ENCODE assay signal across 17 cellular contexts in genomic region chr12:53355121-53355520, GRCh38. TPM values are rescaled to one million over a fixed set of nuclear protein-coding genes. Genes with fewer than 3 reads are reported as not detected.
DNase-seq lines count a peak whose midpoint lies in the region; ATAC-seq, FAIRE-seq and TF ChIP-seq lines count a peak whose summit lies in the region.
"Had no signal": no experiment of that assay in that cellular context is flagged by ENCODE, and none has a peak within 500 bp of the region (broad histone marks: within the 10 kb centered on the region; RNA-seq: fewer than 3 reads in every experiment).

No MANE protein-coding gene starts in this region.

- H4K8ac ChIP-seq in H1 (ENCODE audit: extremely low read depth, insufficient read depth, low read length): no peak overlapping the region

- TF ChIP-seq POLR2A in HCT116 (IDR thresholded peaks at IDR 0.05; ENCODE audit: borderline replicate concordance, extremely low read depth, insufficient read depth, insufficient read length) (no peak), H1 (IDR thresholded peaks at IDR 0.05; ENCODE audit: control extremely low read depth in 1 of 2, low read depth in 2 of 2, low read length in 2 of 2) (no peak)

- H3K79me1 ChIP-seq in H1 (ENCODE audit: low read depth, low read length): no peaks in the 10 kb centered on the region

- H4K20me1 ChIP-seq in HCT116 (ENCODE audit: insufficient read depth): no peaks in the 10 kb centered on the region
- H4K20me1 ChIP-seq in H1 (replicated peaks in 1 of 2; ENCODE audit: control insufficient read depth in 1 of 2, insufficient read depth in 2 of 2, low read length in 2 of 2): no peaks in the 10 kb centered on the region

- no peaks in the 10 kb centered on the region for H3K36me3 ChIP-seq in HCT116 (ENCODE audit: control insufficient read depth in 1 of 2, insufficient read depth in 2 of 2, low read length in 2 of 2)
- no peaks in the 10 kb centered on the region for H3K36me3 ChIP-seq in H1 (ENCODE audit: control insufficient read depth in 2 of 4, insufficient read depth in 4 of 4, low read length in 3 of 4)
- H3K36me3 ChIP-seq: HAP-1 had no signal

- H3K4ac ChIP-seq in H1 (replicated peaks; ENCODE audit: insufficient read length, low read depth, low read length): no peak overlapping the region

- H3K4me2 ChIP-seq in HCT116 (ENCODE audit: low read length): 0 out of 2 replicates have a peak overlapping the region, but pooled peaks have one; percentile 44
- no peak overlapping the region for H3K4me2 ChIP-seq in H1 (ENCODE audit: insufficient read depth in 1 of 2, low read depth in 2 of 2, low read length in 2 of 2)

- H3K14ac ChIP-seq in H1 (ENCODE audit: insufficient read length): no peak overlapping the region

- H3K9me3 ChIP-seq in HCT116 (ENCODE audit: control insufficient read depth in 1 of 2, insufficient read depth in 1 of 2, low read depth in 1 of 2, low read length in 2 of 2) (no peaks in the 10 kb centered on the region), H1 (ENCODE audit: insufficient read depth in 2 of 2, low read depth in 1 of 2, low read length in 1 of 2) (no peaks in the 10 kb centered on the region)

- BruUV-seq in HCT116 (replicated peaks; lab: Mats Ljungman, UMichigan): no TSS peak

- H3K18ac ChIP-seq in H1 (ENCODE audit: extremely low read depth, low read length): no peak overlapping the region

- WGBS in H1 (ENCODE audit: extremely low coverage in 1 of 2, insufficient coverage in 1 of 2, insufficient read length in 1 of 2, insufficient replicate concordance in 2 of 2, low coverage in 1 of 2, low lambda C conversion rate in 2 of 2, missing lambda C conversion rate in 1 of 2), 2 experiments: 91% methylated on average over 3 of the region's 3 CpGs; no CpG with 5 or more reads in 1 of the 2 experiments

- no peaks in the 10 kb centered on the region for H3K27me3 ChIP-seq in HCT116 (ENCODE audit: insufficient read depth, low read length)
- no peaks in the 10 kb centered on the region for H3K27me3 ChIP-seq in H1 (replicated peaks in 1 of 4; ENCODE audit: control insufficient read depth in 3 of 4, extremely low read depth in 1 of 4, insufficient read depth in 3 of 4, low read length in 3 of 4)

- no peak overlapping the region for H4K5ac ChIP-seq in H1 (ENCODE audit: insufficient read length, low read depth, low read length)

- H2AFZ ChIP-seq in HCT116 (ENCODE audit: low read depth, low read length, poor library complexity, severe bottlenecking) (peak overlapping the region; percentile 85), H1 (ENCODE audit: low read length) (no peak overlapping the region)

- H3K9ac ChIP-seq in HCT116 (ENCODE audit: low read length) (0 out of 2 replicates have a peak overlapping the region, but pooled peaks have one; percentile 17), H1 (replicated peaks in 1 of 4; ENCODE audit: extremely low read depth in 1 of 4, low read depth in 3 of 4, low read length in 3 of 4) (no peak overlapping the region)

- intact Hi-C loops in HCT116 (cut with micrococcal nuclease): no loop called here

- H2AK5ac ChIP-seq in H1 (ENCODE audit: low read depth, low read length): no peak overlapping the region

- peaks cover 11 to 31% of the 10 kb centered on the region in 2 experiments; a peak in 3 of 4 replicates for H3K4me1 ChIP-seq in HCT116 (ENCODE audit: control insufficient read depth in 1 of 2, insufficient read depth in 2 of 2, low read length in 2 of 2)
- H3K4me1 ChIP-seq in H1 (replicated peaks in 1 of 4; ENCODE audit: control insufficient read depth in 3 of 4, insufficient read depth in 4 of 4, low read length in 3 of 4): no peaks in the 10 kb centered on the region

- H3K27ac ChIP-seq in HCT116 (ENCODE audit: low read depth, low read length) (no peak overlapping the region), H1 (ENCODE audit: low read depth, low read length) (no peak overlapping the region)

- no peaks in the 10 kb centered on the region for H3K9me2 ChIP-seq in HCT116 (ENCODE audit: insufficient read depth)

- no peak overlapping the region for H2BK12ac ChIP-seq in H1 (ENCODE audit: low read depth, low read length)

- FAIRE-seq in H1 (lab: Jason Lieb, UNC): no peak
- FAIRE-seq: A204.1, G401.6 had no signal

- no peak for ATAC-seq in HCT116
- ATAC-seq: SK-N-SH treated with all-trans-retinoic acid at 6 μM for 48 hours had no signal

- 0 out of 2 replicates have a peak overlapping the region, but pooled peaks have one; percentile 61 for H2BK15ac ChIP-seq in H1 (ENCODE audit: low read length)

- TF ChIP-seq EP300 in H1 (IDR thresholded peaks at IDR 0.05; ENCODE audit: borderline replicate concordance in 1 of 2, low read depth in 2 of 2, low read length in 2 of 2): no peak

- H3K4me3 ChIP-seq in HCT116 (replicated peaks in 1 of 2; ENCODE audit: low read depth in 1 of 2, low read length in 2 of 2) (no peak overlapping the region), H1 (ENCODE audit: extremely low read depth in 1 of 4, insufficient read depth in 2 of 4, low read depth in 3 of 4, low read length in 4 of 4) (no peak overlapping the region)
- H3K4me3 ChIP-seq: HAP-1 had no signal

- CTCF ChIA-PET in HCT116 (lab: Charles Lee) (interaction anchor here (1.3 to 3.0 kb wide), 4 partner anchors 10 to 66 kb away, joined by 4 to 14 read pairs (median 7); partner anchors contain the start of gene AAAS), H1 (lab: Charles Lee; ENCODE audit: partially characterized antibody) (interaction anchor here (0.9 to 21.3 kb wide), 8 partner anchors 26 to 92 kb away, joined by 3 to 381 read pairs (median 8); partner anchors contain the start of genes AAAS, AMHR2 and SP7)

- no peaks in the 10 kb centered on the region for H3K23me2 ChIP-seq in H1 (ENCODE audit: low read depth, low read length)

- no peak for TF ChIP-seq CTCF in HCT116 (IDR thresholded peaks at IDR 0.05 in 2 of 3, conservative IDR thresholded peaks at IDR 0.05 in 1 of 3; ENCODE audit: borderline replicate concordance in 1 of 3, insufficient read depth in 1 of 3, low read depth in 2 of 3, low read length in 2 of 3)
- no peak for TF ChIP-seq CTCF in H1 (IDR thresholded peaks at IDR 0.05; ENCODE audit: control extremely low read depth in 1 of 3, insufficient read depth in 1 of 3, low read depth in 1 of 3, low read length in 3 of 3)

- H3K56ac ChIP-seq in H1 (replicated peaks; ENCODE audit: insufficient read length, low read depth, low read length): no peak overlapping the region

- H3K79me2 ChIP-seq in HCT116 (ENCODE audit: insufficient read depth, low read length) (no peaks in the 10 kb centered on the region), H1 (ENCODE audit: control insufficient read depth in 1 of 2, insufficient read depth in 2 of 2, low read length in 2 of 2) (no peaks in the 10 kb centered on the region)

- H3K23ac ChIP-seq in H1 (ENCODE audit: insufficient read length): no peak overlapping the region

- H2BK20ac ChIP-seq in H1 (ENCODE audit: low read length): no peak overlapping the region

- no peak for TF ChIP-seq RAD21 in HCT116 (IDR thresholded peaks at IDR 0.05; ENCODE audit: low read depth)
- no peak for TF ChIP-seq RAD21 in H1 (IDR thresholded peaks at IDR 0.05 in 1 of 2, conservative IDR thresholded peaks at IDR 0.05 in 1 of 2; ENCODE audit: low read depth in 2 of 2, low read length in 2 of 2)

- H4K91ac ChIP-seq in H1 (replicated peaks; ENCODE audit: insufficient read length, low read length): no peak overlapping the region

- H2BK5ac ChIP-seq in H1 (ENCODE audit: low read depth, low read length): no peak overlapping the region

- no peak for DNase-seq in HCT116 (ENCODE audit: low read depth, low spot score)
- DNase-seq in H1 (ENCODE audit: low read depth in 1 of 2, low spot score in 2 of 2): no peak
- DNase-seq in NK-92 treated with Interleukin-12 subunit alpha and Interleukin-12 subunit beta, amount 100 ng/mL, for 24 hours (lab: John Stamatoyannopoulos, UW): no peak
- DNase-seq in NCI-H128 (lab: John Stamatoyannopoulos, UW; ENCODE audit: unreplicated experiment): no peak
- DNase-seq: C1 segment of cervical spinal cord, DND-41, KBM-7, NCI-H1436, NCI-H2029, NCI-H2171, NCI-H446, NCI-H69, SHP77 treated with DMSO at 0.1 percent for 48 hours had no signal

- no peak overlapping the region for H2BK120ac ChIP-seq in H1 (replicated peaks; ENCODE audit: low read depth, low read length)

- RAD21 ChIA-PET in HCT116 (lab: Charles Lee; ENCODE audit: low non-redundant PET in 1 of 2, low total read pairs in 2 of 2, uncharacterized antibody in 2 of 2, unreplicated experiment in 2 of 2): no interaction called here

- POLR2A ChIA-PET in HCT116 (lab: Charles Lee): interaction anchor here (1.0 to 1.6 kb wide), 3 partner anchors 25 to 66 kb away, joined by 3 to 6 read pairs (median 3); partner anchors contain the start of gene SP1
- POLR2A ChIA-PET in H1 (lab: Charles Lee; ENCODE audit: partially characterized antibody): interaction anchor here (1.3 to 2.3 kb wide), 3 partner anchors 10 to 24 kb away, joined by 3 to 8 read pairs (median 3); partner anchors contain the start of gene SP1

RNA-seq across cellular contexts. Expression of gene SP7, which starts 19.0 kb away (rescaled TPM):
- total RNA-seq in HCT116 (2021; ENCODE audit: unreplicated experiment): not detected
- polyA plus RNA-seq in HCT116 (2012): 0.02 and 0.04 TPM in 2 replicates
- total RNA-seq in H1 (2021; fragmentation: NEBNext Ultra II Directional; extraction: Animal tissue kit (Norgen Biotek cat#: 25700)): 0.13 TPM in 1 of 2 replicates, not detected in the other
- 0.12 and 0.27 TPM in 2 replicates for polyA plus RNA-seq in H1 (2011; rRNA removed)
- polyA plus RNA-seq in H1 (2011; cell fraction: cytosol; rRNA removed): 0.09 TPM
- polyA plus RNA-seq in H1 (2011; cell fraction: nucleus; rRNA removed): 0.26 TPM
- polyA plus RNA-seq in H1 (2012, experiment 1 of 2): 0.09 to 0.19 TPM in 2 of 4 replicates, not detected in the others
- polyA plus RNA-seq in H1 (2012, experiment 2 of 2): 0.05 TPM
- polyA plus RNA-seq in H1 (2013, experiment 1 of 2): 0.06 TPM
- 0.07 TPM for polyA plus RNA-seq in H1 (2013, experiment 2 of 2)
- 0.07 TPM in 1 of 2 replicates, not detected in the other for polyA minus RNA-seq in H1 (2011; rRNA and poly(A)+ RNA removed)
- not detected for polyA minus RNA-seq in H1 (2011; cell fraction: cytosol; rRNA and poly(A)+ RNA removed)
- polyA minus RNA-seq in H1 (2011; cell fraction: nucleus; rRNA and poly(A)+ RNA removed): not detected

RNA-seq across cellular contexts. Expression of gene SP1, which starts 24.9 kb away (rescaled TPM):
- total RNA-seq in HCT116 (2021; ENCODE audit: unreplicated experiment): 96.8 TPM
- 46.2 and 50.1 TPM in 2 replicates for polyA plus RNA-seq in HCT116 (2012)
- 75.2 and 79.1 TPM in 2 replicates for total RNA-seq in H1 (2021; fragmentation: NEBNext Ultra II Directional; extraction: Animal tissue kit (Norgen Biotek cat#: 25700))
- polyA plus RNA-seq in H1 (2011; rRNA removed): 46.4 and 50.7 TPM in 2 replicates
- 46.5 TPM for polyA plus RNA-seq in H1 (2011; cell fraction: cytosol; rRNA removed)
- polyA plus RNA-seq in H1 (2011; cell fraction: nucleus; rRNA removed): 57.0 TPM
- polyA plus RNA-seq in H1 (2012, experiment 1 of 2): 31.5 to 43.2 TPM (median 36.7 TPM) in 4 replicates
- polyA plus RNA-seq in H1 (2012, experiment 2 of 2): 3.7 TPM
- polyA plus RNA-seq in H1 (2013, experiment 1 of 2): 28.2 TPM
- 26.0 TPM for polyA plus RNA-seq in H1 (2013, experiment 2 of 2)
- 305 and 315 TPM in 2 replicates for polyA minus RNA-seq in H1 (2011; rRNA and poly(A)+ RNA removed)
- 74.6 TPM for polyA minus RNA-seq in H1 (2011; cell fraction: cytosol; rRNA and poly(A)+ RNA removed)
- polyA minus RNA-seq in H1 (2011; cell fraction: nucleus; rRNA and poly(A)+ RNA removed): 82.8 TPM

RNA-seq across cellular contexts. Expression of gene AAAS, which starts 33.7 kb away (rescaled TPM):
- total RNA-seq in HCT116 (2021; ENCODE audit: unreplicated experiment): 87.9 TPM
- polyA plus RNA-seq in HCT116 (2012): 64.1 and 77.3 TPM in 2 replicates
- total RNA-seq in H1 (2021; fragmentation: NEBNext Ultra II Directional; extraction: Animal tissue kit (Norgen Biotek cat#: 25700)): 66.1 and 68.2 TPM in 2 replicates
- polyA plus RNA-seq in H1 (2011; rRNA removed): 97.6 and 126 TPM in 2 replicates
- polyA plus RNA-seq in H1 (2011; cell fraction: cytosol; rRNA removed): 90.7 TPM
- polyA plus RNA-seq in H1 (2011; cell fraction: nucleus; rRNA removed): 257 TPM
- polyA plus RNA-seq in H1 (2012, experiment 1 of 2): 73.7 to 86.9 TPM (median 80.7 TPM) in 4 replicates
- 105 TPM for polyA plus RNA-seq in H1 (2012, experiment 2 of 2)
- polyA plus RNA-seq in H1 (2013, experiment 1 of 2): 49.6 TPM
- 48.5 TPM for polyA plus RNA-seq in H1 (2013, experiment 2 of 2)
- 89.5 and 96.8 TPM in 2 replicates for polyA minus RNA-seq in H1 (2011; rRNA and poly(A)+ RNA removed)
- 52.4 TPM for polyA minus RNA-seq in H1 (2011; cell fraction: cytosol; rRNA and poly(A)+ RNA removed)
- 69.1 TPM for polyA minus RNA-seq in H1 (2011; cell fraction: nucleus; rRNA and poly(A)+ RNA removed)

RNA-seq across cellular contexts. Expression of gene MYG1, which starts 55.6 kb away (rescaled TPM):
- total RNA-seq in HCT116 (2021; ENCODE audit: unreplicated experiment): 104 TPM
- 101 and 106 TPM in 2 replicates for polyA plus RNA-seq in HCT116 (2012)
- 77.1 and 83.3 TPM in 2 replicates for total RNA-seq in H1 (2021; fragmentation: NEBNext Ultra II Directional; extraction: Animal tissue kit (Norgen Biotek cat#: 25700))
- polyA plus RNA-seq in H1 (2011; rRNA removed): 104 and 117 TPM in 2 replicates
- 111 TPM for polyA plus RNA-seq in H1 (2011; cell fraction: cytosol; rRNA removed)
- 81.8 TPM for polyA plus RNA-seq in H1 (2011; cell fraction: nucleus; rRNA removed)
- polyA plus RNA-seq in H1 (2012, experiment 1 of 2): 59.1 to 112 TPM (median 97.9 TPM) in 4 replicates
- 132 TPM for polyA plus RNA-seq in H1 (2012, experiment 2 of 2)
- 80.4 TPM for polyA plus RNA-seq in H1 (2013, experiment 1 of 2)
- polyA plus RNA-seq in H1 (2013, experiment 2 of 2): 83.6 TPM
- 52.0 and 52.2 TPM in 2 replicates for polyA minus RNA-seq in H1 (2011; rRNA and poly(A)+ RNA removed)
- 47.0 TPM for polyA minus RNA-seq in H1 (2011; cell fraction: cytosol; rRNA and poly(A)+ RNA removed)
- 26.4 TPM for polyA minus RNA-seq in H1 (2011; cell fraction: nucleus; rRNA and poly(A)+ RNA removed)

RNA-seq across cellular contexts. Expression of gene PFDN5, which starts 59.8 kb away (rescaled TPM):
- 318 TPM for total RNA-seq in HCT116 (2021; ENCODE audit: unreplicated experiment)
- polyA plus RNA-seq in HCT116 (2012): 540 and 548 TPM in 2 replicates
- 265 and 290 TPM in 2 replicates for total RNA-seq in H1 (2021; fragmentation: NEBNext Ultra II Directional; extraction: Animal tissue kit (Norgen Biotek cat#: 25700))
- polyA plus RNA-seq in H1 (2011; rRNA removed): 339 and 630 TPM in 2 replicates
- polyA plus RNA-seq in H1 (2011; cell fraction: cytosol; rRNA removed): 592 TPM
- 261 TPM for polyA plus RNA-seq in H1 (2011; cell fraction: nucleus; rRNA removed)
- 512 to 579 TPM (median 537 TPM) in 4 replicates for polyA plus RNA-seq in H1 (2012, experiment 1 of 2)
- 520 TPM for polyA plus RNA-seq in H1 (2012, experiment 2 of 2)
- polyA plus RNA-seq in H1 (2013, experiment 1 of 2): 287 TPM
- 287 TPM for polyA plus RNA-seq in H1 (2013, experiment 2 of 2)
- 146 and 213 TPM in 2 replicates for polyA minus RNA-seq in H1 (2011; rRNA and poly(A)+ RNA removed)
- polyA minus RNA-seq in H1 (2011; cell fraction: cytosol; rRNA and poly(A)+ RNA removed): 69.1 TPM
- polyA minus RNA-seq in H1 (2011; cell fraction: nucleus; rRNA and poly(A)+ RNA removed): 150 TPM
